In genomic region chr15:25224396-25224795, GRCh38 we compare ENCODE assay signal across 7 cellular contexts.
"Had no signal": no experiment of that assay in that cellular context is flagged by ENCODE, and none has a peak within 500 bp of the region (broad histone marks: within the 10 kb centered on the region; RNA-seq: fewer than 3 reads in every experiment).

No MANE protein-coding gene starts in this region.

- DNase-seq: IMR-90, KBM-7, KG1 had no signal

- H3K4me2 ChIP-seq: KMS-11 had no signal

- H3K27ac ChIP-seq: HL-60, KMS-11 had no signal

- FAIRE-seq: HTR-8/SVneo, K562 had no signal

- H3K9ac ChIP-seq: KMS-11 had no signal

- H3K4me3 ChIP-seq: K562 had no signal

- ATAC-seq: K562 had no signal
